In the genomic region with DNA sequence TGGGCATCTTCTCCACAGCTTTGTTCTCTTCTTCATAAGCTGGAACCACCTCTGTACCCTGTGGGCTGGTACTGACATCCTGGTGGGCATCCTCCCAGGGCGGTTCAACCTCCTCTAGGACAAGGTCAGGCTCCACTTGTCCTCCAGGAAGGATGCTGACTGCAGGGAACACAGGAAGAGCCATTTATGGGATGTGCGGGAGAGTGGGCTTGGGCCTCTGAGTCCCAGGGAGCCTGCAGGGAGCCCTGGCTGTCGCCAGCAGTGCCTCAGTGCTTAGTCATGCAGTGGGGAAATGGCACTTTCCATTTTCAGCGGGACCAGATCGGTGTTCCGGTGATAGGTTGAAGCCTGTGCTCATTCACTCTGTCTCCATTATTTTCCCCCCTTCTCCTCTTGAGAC, we compare ENCODE assay signal across 1 cellular context.
TF ChIP-seq lines count a peak whose summit lies in the region.

No MANE protein-coding gene starts in this region.

TF ChIP-seq in H1, 55 proteins besides CTCF, POLR2A, EP300 and RAD21:
- TF ChIP-seq HDAC2 (IDR thresholded peaks at IDR 0.05; ENCODE audit: borderline replicate concordance in 1 of 2, low read depth in 2 of 2, low read length in 2 of 2), result no peak
- no peak for TF ChIP-seq PHF8 (conservative IDR thresholded peaks at IDR 0.05; ENCODE audit: low read depth, low read length)
- no peak for TF ChIP-seq FOSL1 (IDR thresholded peaks at IDR 0.05; ENCODE audit: insufficient read depth, low read depth, low read length)
- TF ChIP-seq SAP30 (IDR thresholded peaks at IDR 0.05; ENCODE audit: insufficient read depth, insufficient replicate concordance, low read length), result no peak
- no peak for TF ChIP-seq JUN (IDR thresholded peaks at IDR 0.05; ENCODE audit: low read depth, low read length)
- TF ChIP-seq GTF2F1 (IDR thresholded peaks at IDR 0.05; ENCODE audit: borderline replicate concordance, low read depth, low read length), result no peak
- TF ChIP-seq CHD2 (IDR thresholded peaks at IDR 0.05; ENCODE audit: low read length), result no peak
- TF ChIP-seq CBX5 (IDR thresholded peaks at IDR 0.05; ENCODE audit: low read depth, low read length), result no peak
- TF ChIP-seq RNF2 (IDR thresholded peaks at IDR 0.05; ENCODE audit: borderline replicate concordance, low read depth, low read length, missing control alignments, poor library complexity, severe bottlenecking), result no peak
- no peak for TF ChIP-seq SP1 (IDR thresholded peaks at IDR 0.05; ENCODE audit: low read depth, low read length)
- no peak for TF ChIP-seq KDM5A (IDR thresholded peaks at IDR 0.05; ENCODE audit: low read length)
- TF ChIP-seq EZH2 (IDR thresholded peaks at IDR 0.05; ENCODE audit: low read depth, low read length, severe bottlenecking), result no peak
- no peak for TF ChIP-seq CTBP2 (IDR thresholded peaks at IDR 0.05; ENCODE audit: borderline replicate concordance, insufficient read depth, insufficient read length, low read length)
- TF ChIP-seq CHD1 (IDR thresholded peaks at IDR 0.05; ENCODE audit: low read depth, low read length), result no peak
- no peak for TF ChIP-seq CBX8 (IDR thresholded peaks at IDR 0.05; ENCODE audit: borderline replicate concordance, low read depth, low read length)
- no peak for TF ChIP-seq CEBPB (IDR thresholded peaks at IDR 0.05; ENCODE audit: low read depth, low read length)
- no peak for TF ChIP-seq KDM4A (IDR thresholded peaks at IDR 0.05; ENCODE audit: low read depth, low read length, severe bottlenecking)
- TF ChIP-seq ZNF274 (IDR thresholded peaks at IDR 0.05; ENCODE audit: borderline replicate concordance, extremely low read depth, low read length), result no peak
- TF ChIP-seq SIN3A (conservative IDR thresholded peaks at IDR 0.05 in 1 of 2, IDR thresholded peaks at IDR 0.05 in 1 of 2; ENCODE audit: low read depth in 1 of 2, low read length in 2 of 2), result no peak
- TF ChIP-seq, protein P1, sequence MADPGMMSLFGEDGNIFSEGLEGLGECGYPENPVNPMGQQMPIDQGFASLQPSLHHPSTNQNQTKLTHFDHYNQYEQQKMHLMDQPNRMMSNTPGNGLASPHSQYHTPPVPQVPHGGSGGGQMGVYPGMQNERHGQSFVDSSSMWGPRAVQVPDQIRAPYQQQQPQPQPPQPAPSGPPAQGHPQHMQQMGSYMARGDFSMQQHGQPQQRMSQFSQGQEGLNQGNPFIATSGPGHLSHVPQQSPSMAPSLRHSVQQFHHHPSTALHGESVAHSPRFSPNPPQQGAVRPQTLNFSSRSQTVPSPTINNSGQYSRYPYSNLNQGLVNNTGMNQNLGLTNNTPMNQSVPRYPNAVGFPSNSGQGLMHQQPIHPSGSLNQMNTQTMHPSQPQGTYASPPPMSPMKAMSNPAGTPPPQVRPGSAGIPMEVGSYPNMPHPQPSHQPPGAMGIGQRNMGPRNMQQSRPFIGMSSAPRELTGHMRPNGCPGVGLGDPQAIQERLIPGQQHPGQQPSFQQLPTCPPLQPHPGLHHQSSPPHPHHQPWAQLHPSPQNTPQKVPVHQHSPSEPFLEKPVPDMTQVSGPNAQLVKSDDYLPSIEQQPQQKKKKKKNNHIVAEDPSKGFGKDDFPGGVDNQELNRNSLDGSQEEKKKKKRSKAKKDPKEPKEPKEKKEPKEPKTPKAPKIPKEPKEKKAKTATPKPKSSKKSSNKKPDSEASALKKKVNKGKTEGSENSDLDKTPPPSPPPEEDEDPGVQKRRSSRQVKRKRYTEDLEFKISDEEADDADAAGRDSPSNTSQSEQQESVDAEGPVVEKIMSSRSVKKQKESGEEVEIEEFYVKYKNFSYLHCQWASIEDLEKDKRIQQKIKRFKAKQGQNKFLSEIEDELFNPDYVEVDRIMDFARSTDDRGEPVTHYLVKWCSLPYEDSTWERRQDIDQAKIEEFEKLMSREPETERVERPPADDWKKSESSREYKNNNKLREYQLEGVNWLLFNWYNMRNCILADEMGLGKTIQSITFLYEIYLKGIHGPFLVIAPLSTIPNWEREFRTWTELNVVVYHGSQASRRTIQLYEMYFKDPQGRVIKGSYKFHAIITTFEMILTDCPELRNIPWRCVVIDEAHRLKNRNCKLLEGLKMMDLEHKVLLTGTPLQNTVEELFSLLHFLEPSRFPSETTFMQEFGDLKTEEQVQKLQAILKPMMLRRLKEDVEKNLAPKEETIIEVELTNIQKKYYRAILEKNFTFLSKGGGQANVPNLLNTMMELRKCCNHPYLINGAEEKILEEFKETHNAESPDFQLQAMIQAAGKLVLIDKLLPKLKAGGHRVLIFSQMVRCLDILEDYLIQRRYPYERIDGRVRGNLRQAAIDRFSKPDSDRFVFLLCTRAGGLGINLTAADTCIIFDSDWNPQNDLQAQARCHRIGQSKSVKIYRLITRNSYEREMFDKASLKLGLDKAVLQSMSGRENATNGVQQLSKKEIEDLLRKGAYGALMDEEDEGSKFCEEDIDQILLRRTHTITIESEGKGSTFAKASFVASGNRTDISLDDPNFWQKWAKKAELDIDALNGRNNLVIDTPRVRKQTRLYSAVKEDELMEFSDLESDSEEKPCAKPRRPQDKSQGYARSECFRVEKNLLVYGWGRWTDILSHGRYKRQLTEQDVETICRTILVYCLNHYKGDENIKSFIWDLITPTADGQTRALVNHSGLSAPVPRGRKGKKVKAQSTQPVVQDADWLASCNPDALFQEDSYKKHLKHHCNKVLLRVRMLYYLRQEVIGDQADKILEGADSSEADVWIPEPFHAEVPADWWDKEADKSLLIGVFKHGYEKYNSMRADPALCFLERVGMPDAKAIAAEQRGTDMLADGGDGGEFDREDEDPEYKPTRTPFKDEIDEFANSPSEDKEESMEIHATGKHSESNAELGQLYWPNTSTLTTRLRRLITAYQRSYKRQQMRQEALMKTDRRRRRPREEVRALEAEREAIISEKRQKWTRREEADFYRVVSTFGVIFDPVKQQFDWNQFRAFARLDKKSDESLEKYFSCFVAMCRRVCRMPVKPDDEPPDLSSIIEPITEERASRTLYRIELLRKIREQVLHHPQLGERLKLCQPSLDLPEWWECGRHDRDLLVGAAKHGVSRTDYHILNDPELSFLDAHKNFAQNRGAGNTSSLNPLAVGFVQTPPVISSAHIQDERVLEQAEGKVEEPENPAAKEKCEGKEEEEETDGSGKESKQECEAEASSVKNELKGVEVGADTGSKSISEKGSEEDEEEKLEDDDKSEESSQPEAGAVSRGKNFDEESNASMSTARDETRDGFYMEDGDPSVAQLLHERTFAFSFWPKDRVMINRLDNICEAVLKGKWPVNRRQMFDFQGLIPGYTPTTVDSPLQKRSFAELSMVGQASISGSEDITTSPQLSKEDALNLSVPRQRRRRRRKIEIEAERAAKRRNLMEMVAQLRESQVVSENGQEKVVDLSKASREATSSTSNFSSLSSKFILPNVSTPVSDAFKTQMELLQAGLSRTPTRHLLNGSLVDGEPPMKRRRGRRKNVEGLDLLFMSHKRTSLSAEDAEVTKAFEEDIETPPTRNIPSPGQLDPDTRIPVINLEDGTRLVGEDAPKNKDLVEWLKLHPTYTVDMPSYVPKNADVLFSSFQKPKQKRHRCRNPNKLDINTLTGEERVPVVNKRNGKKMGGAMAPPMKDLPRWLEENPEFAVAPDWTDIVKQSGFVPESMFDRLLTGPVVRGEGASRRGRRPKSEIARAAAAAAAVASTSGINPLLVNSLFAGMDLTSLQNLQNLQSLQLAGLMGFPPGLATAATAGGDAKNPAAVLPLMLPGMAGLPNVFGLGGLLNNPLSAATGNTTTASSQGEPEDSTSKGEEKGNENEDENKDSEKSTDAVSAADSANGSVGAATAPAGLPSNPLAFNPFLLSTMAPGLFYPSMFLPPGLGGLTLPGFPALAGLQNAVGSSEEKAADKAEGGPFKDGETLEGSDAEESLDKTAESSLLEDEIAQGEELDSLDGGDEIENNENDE (IDR thresholded peaks at IDR 0.05; ENCODE audit: insufficient replicate concordance, low read length), result no peak
